Comparison of ENCODE assay signal across 12 cellular contexts in the genomic region with DNA sequence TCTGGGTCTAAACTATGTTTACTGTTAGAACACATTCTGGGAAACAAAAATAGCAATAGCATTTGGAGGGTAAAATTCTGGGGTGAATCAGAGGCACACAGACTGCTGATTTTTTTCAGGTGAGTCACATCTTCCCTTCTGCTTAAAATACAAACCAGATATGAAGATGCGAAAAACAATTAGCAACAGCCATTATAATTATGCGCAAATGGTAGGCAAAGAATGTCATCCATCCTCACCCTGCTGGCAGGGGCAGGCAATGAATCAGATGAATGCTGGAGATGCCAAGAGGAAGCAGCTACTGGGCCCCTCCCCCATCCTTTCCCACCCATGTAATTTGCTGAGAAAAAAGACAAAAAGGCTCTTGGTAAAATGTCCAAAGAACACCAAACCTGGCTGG.
DNase-seq lines count a peak whose midpoint lies in the region; ATAC-seq and TF ChIP-seq lines count a peak whose summit lies in the region.
"Had no signal": no experiment of that assay in that cellular context is flagged by ENCODE, and none has a peak within 500 bp of the region (broad histone marks: within the 10 kb centered on the region; RNA-seq: fewer than 3 reads in every experiment).

No MANE protein-coding gene starts in this region.

- no peak for ATAC-seq in stimulated activated memory B cell treated with anti-CD40 and anti-IgM and Interleukin-4, amounts not matched to agents 10 μg/mL and 1 μg/mL and 100 μg/mL, for 72 hours
- ATAC-seq: natural killer cell treated with Interleukin-12 subunit alpha and Interleukin-12 subunit beta and Interleukin-15 and Interleukin-18, amount 100 ng/mL, for 72 hours had no signal

- peak overlapping the region; percentile 58 for H3K4me3 Mint-ChIP-seq in HFFc6
- H3K4me3 Mint-ChIP-seq in stimulated activated memory B cell treated with anti-CD40 and anti-IgM and Interleukin-4, amounts not matched to agents 10 μg/mL and 1 μg/mL and 100 μg/mL, for 72 hours, result no peak overlapping the region
- H3K4me3 Mint-ChIP-seq: CD4-positive, alpha-beta T cell; natural killer cell treated with Interleukin-12 subunit alpha and Interleukin-12 subunit beta and Interleukin-15 and Interleukin-18, amount 100 ng/mL, for 72 hours had no signal

- peaks cover 6% of the 10 kb centered on the region; the same call in 1 of the 2 replicates for H3K36me3 Mint-ChIP-seq in HFFc6 (ENCODE audit: low read depth)
- no peaks in the 10 kb centered on the region for H3K36me3 Mint-ChIP-seq in stimulated activated memory B cell treated with anti-CD40 and anti-IgM and Interleukin-4, amounts not matched to agents 10 μg/mL and 1 μg/mL and 100 μg/mL, for 72 hours
- H3K36me3 Mint-ChIP-seq: natural killer cell treated with Interleukin-12 subunit alpha and Interleukin-12 subunit beta and Interleukin-15 and Interleukin-18, amount 100 ng/mL, for 72 hours had no signal

- TF ChIP-seq CTCF in AG09309 (IDR thresholded peaks at IDR 0.05; ENCODE audit: control insufficient read depth, insufficient read depth, low read depth, low read length, missing control alignments) (peak; percentile 19), HFFc6 (IDR thresholded peaks at IDR 0.05) (peak; percentile 42)

- H3K4me3 ChIP-seq in AG09309 (ENCODE audit: control insufficient read depth, low read depth, low read length), result no peak overlapping the region

- peak; percentile 10 for DNase-seq in AG09309 (ENCODE audit: low read depth)
- DNase-seq in HFFc6, result peak; percentile 82
- peak; percentile 71 for DNase-seq in astrocyte of the hippocampus (ENCODE audit: low read depth, low spot score)
- DNase-seq in iris pigment epithelial cell (ENCODE audit: low read depth), result peak; percentile 78
- DNase-seq in RPMI8226, result no peak
- DNase-seq in SK-N-DZ (ENCODE audit: low spot score), result no peak
- no peak for DNase-seq in SKM-1 treated with dmso at 0.1 percent for 144 hours (lab: John Stamatoyannopoulos, UW; ENCODE audit: unreplicated experiment)
- DNase-seq: anterior cingulate cortex; CD4-positive, alpha-beta T cell; NCI-H2029 had no signal

- peaks cover 4% of the 10 kb centered on the region; the same call in 1 of the 2 replicates for H3K9me3 Mint-ChIP-seq in HFFc6
- H3K9me3 Mint-ChIP-seq in stimulated activated memory B cell treated with anti-CD40 and anti-IgM and Interleukin-4, amounts not matched to agents 10 μg/mL and 1 μg/mL and 100 μg/mL, for 72 hours, result peaks cover 2% of the 10 kb centered on the region
- H3K9me3 Mint-ChIP-seq: CD4-positive, alpha-beta T cell had no signal

- H3K27ac Mint-ChIP-seq in HFFc6, result peak overlapping the region; percentile 77
- H3K27ac Mint-ChIP-seq in stimulated activated memory B cell treated with anti-CD40 and anti-IgM and Interleukin-4, amounts not matched to agents 10 μg/mL and 1 μg/mL and 100 μg/mL, for 72 hours, result no peak overlapping the region
- H3K27ac Mint-ChIP-seq: CD4-positive, alpha-beta T cell; natural killer cell treated with Interleukin-12 subunit alpha and Interleukin-12 subunit beta and Interleukin-15 and Interleukin-18, amount 100 ng/mL, for 72 hours had no signal

- peaks cover 53% of the 10 kb centered on the region for H3K4me1 Mint-ChIP-seq in HFFc6 (ENCODE audit: low read depth)
- no peaks in the 10 kb centered on the region for H3K4me1 Mint-ChIP-seq in stimulated activated memory B cell treated with anti-CD40 and anti-IgM and Interleukin-4, amounts not matched to agents 10 μg/mL and 1 μg/mL and 100 μg/mL, for 72 hours

- no peaks in the 10 kb centered on the region for H3K27me3 Mint-ChIP-seq in HFFc6 (ENCODE audit: insufficient read depth)
- no peaks in the 10 kb centered on the region for H3K27me3 Mint-ChIP-seq in stimulated activated memory B cell treated with anti-CD40 and anti-IgM and Interleukin-4, amounts not matched to agents 10 μg/mL and 1 μg/mL and 100 μg/mL, for 72 hours
- H3K27me3 Mint-ChIP-seq: CD4-positive, alpha-beta T cell had no signal

Comparison
In these comparisons a context has a peak if more than half of its experiments do, and no peak if none do; other contexts are left out.
1. DNase-seq: peak in AG09309 (single experiment), HFFc6 (single experiment), astrocyte of the hippocampus (single experiment) and iris pigment epithelial cell (single experiment); none in RPMI8226 (single experiment), SK-N-DZ (single experiment) and SKM-1 treated with dmso at 0.1 percent for 144 hours (single experiment).